1 cellular context compared by ENCODE assay signal in genomic region chr2:66447676-66448075, GRCh38.
TF ChIP-seq lines count a peak whose summit lies in the region.

No MANE protein-coding gene starts in this region.

TF ChIP-seq in IMR-90, 13 proteins besides CTCF, POLR2A, EP300 and RAD21 (continued from another document):
- no peak for TF ChIP-seq USF2 (IDR thresholded peaks at IDR 0.05; ENCODE audit: low read depth, low read length)
- TF ChIP-seq RCOR1 (IDR thresholded peaks at IDR 0.05; ENCODE audit: insufficient replicate concordance, low read length): no peak
- no peak for TF ChIP-seq RFX5 (IDR thresholded peaks at IDR 0.05; ENCODE audit: low read depth, low read length)
- no peak for TF ChIP-seq CHD1 (IDR thresholded peaks at IDR 0.05; ENCODE audit: low read depth, low read length)
- TF ChIP-seq BHLHE40 (IDR thresholded peaks at IDR 0.05; ENCODE audit: low read depth, low read length): no peak
- TF ChIP-seq NFE2L2 (IDR thresholded peaks at IDR 0.05; ENCODE audit: low read depth, low read length): no peak
